8 cellular contexts compared by ENCODE assay signal in the genomic region with DNA sequence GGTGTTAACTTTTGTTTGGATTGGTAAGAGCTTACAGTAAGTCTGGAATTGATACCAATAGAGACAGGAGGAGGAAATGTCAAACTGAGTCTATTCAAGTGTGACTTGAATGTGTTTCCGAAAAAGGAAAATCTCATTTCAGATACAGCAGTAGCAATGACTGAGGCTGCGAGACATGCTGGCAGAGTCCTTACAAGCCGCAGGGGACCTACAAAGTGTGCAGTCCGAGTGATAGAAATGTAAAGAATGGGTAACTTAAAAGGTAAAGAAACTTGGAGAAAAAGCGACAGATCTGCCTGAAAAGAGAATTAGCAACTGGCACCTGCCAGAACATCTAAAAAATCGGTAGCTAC. TPM values are rescaled to one million over a fixed set of nuclear protein-coding genes. Genes with fewer than 3 reads are reported as not detected.
A peak's percentile ranks its signal among the peaks of the same experiment; 100 is the strongest.
DNase-seq lines count a peak whose midpoint lies in the region; ATAC-seq and TF ChIP-seq lines count a peak whose summit lies in the region.

No MANE protein-coding gene starts in this region.

- H3K36me3 Mint-ChIP-seq in activated CD4-positive, alpha-beta memory T cell treated with anti-CD3 and anti-CD28 coated beads for 36 hours: peaks cover 5% of the 10 kb centered on the region
- H3K36me3 Mint-ChIP-seq in progenitor cell of endocrine pancreas (ENCODE audit: insufficient read depth): peaks cover under 1% of the 10 kb centered on the region

- H3K27me3 Mint-ChIP-seq in activated CD4-positive, alpha-beta memory T cell treated with anti-CD3 and anti-CD28 coated beads for 36 hours: no peaks in the 10 kb centered on the region
- peaks cover 23% of the 10 kb centered on the region for H3K27me3 Mint-ChIP-seq in progenitor cell of endocrine pancreas

- DNase-seq in D341Med (ENCODE audit: low spot score): peak; percentile 34
- peak; percentile 27 for DNase-seq in activated CD4-positive, alpha-beta memory T cell treated with anti-CD3 and anti-CD28 coated beads for 36 hours
- DNase-seq in foreskin keratinocyte: no peak
- DNase-seq in progenitor cell of endocrine pancreas (ENCODE audit: low spot score, unreplicated experiment): no peak
- no peak for DNase-seq in mucosa of gallbladder (ENCODE audit: low spot score)
- DNase-seq in NCI-H1694 (lab: John Stamatoyannopoulos, UW): no peak

- CTCF ChIA-PET in activated CD4-positive, alpha-beta memory T cell treated with anti-CD3 and anti-CD28 coated beads for 36 hours (lab: Charles Lee): no interaction called here

- H3K27ac ChIP-seq in foreskin keratinocyte: peak overlapping the region; percentile 70

- peaks cover 25% of the 10 kb centered on the region for H3K4me1 Mint-ChIP-seq in activated CD4-positive, alpha-beta memory T cell treated with anti-CD3 and anti-CD28 coated beads for 36 hours (ENCODE audit: low read depth)
- peaks cover 12% of the 10 kb centered on the region for H3K4me1 Mint-ChIP-seq in progenitor cell of endocrine pancreas (ENCODE audit: low read depth)

- ATAC-seq in GM19463 (IDR thresholded peaks at IDR 0.05; ENCODE audit: unreplicated experiment) (peak; percentile 34), HG03520 (IDR thresholded peaks at IDR 0.05; ENCODE audit: unreplicated experiment) (peak; percentile 43), foreskin keratinocyte (peak; percentile 60)

- intact Hi-C loops in activated CD4-positive, alpha-beta memory T cell treated with anti-CD3 and anti-CD28 coated beads for 36 hours (cut with micrococcal nuclease): loop anchor here (1.0 to 10.0 kb wide), 5 partner anchors 108 to 1435 kb away; a partner anchor contains a TSS

- H3K4me1 ChIP-seq in foreskin keratinocyte: peaks cover 15% of the 10 kb centered on the region

- no peak for TF ChIP-seq CTCF in foreskin keratinocyte (conservative IDR thresholded peaks at IDR 0.05)
- no peak for TF ChIP-seq CTCF in progenitor cell of endocrine pancreas (IDR thresholded peaks at IDR 0.05; ENCODE audit: unreplicated experiment)

- POLR2A ChIA-PET in activated CD4-positive, alpha-beta memory T cell treated with anti-CD3 and anti-CD28 coated beads for 36 hours (lab: Charles Lee): interaction anchor here (1.3 kb wide), 1 partner anchor 106 kb away, joined by 4 read pairs; no protein-coding TSS in a partner anchor

- H3K4me3 Mint-ChIP-seq in activated CD4-positive, alpha-beta memory T cell treated with anti-CD3 and anti-CD28 coated beads for 36 hours: peak overlapping the region; percentile 89
- peak overlapping the region; percentile 86 for H3K4me3 Mint-ChIP-seq in progenitor cell of endocrine pancreas (ENCODE audit: low read depth)

- peak overlapping the region; percentile 77 for H3K27ac Mint-ChIP-seq in activated CD4-positive, alpha-beta memory T cell treated with anti-CD3 and anti-CD28 coated beads for 36 hours
- peak overlapping the region; percentile 84 for H3K27ac Mint-ChIP-seq in progenitor cell of endocrine pancreas

- H3K9me3 Mint-ChIP-seq in activated CD4-positive, alpha-beta memory T cell treated with anti-CD3 and anti-CD28 coated beads for 36 hours: no peaks in the 10 kb centered on the region
- peaks cover 3% of the 10 kb centered on the region for H3K9me3 Mint-ChIP-seq in progenitor cell of endocrine pancreas (ENCODE audit: low read depth)

- no peaks in the 10 kb centered on the region for H3K27me3 ChIP-seq in foreskin keratinocyte

RNA-seq across cellular contexts. Expression of a gene that starts 0.4 kb away (rescaled TPM):
- 10 to 100 TPM; 14.0 to 14.4 TPM for total RNA-seq in activated CD4-positive, alpha-beta memory T cell treated with anti-CD3 and anti-CD28 coated beads for 36 hours
- total RNA-seq in foreskin keratinocyte (10.8 and 12.1 TPM in 2 replicates), progenitor cell of endocrine pancreas (17.9 and 18.6 TPM in 2 replicates), mucosa of gallbladder (12.1 TPM)
- 4.9 and 6.4 TPM in 2 replicates for polyA plus RNA-seq in foreskin keratinocyte

Comparison
In these comparisons a context has a peak if more than half of its experiments do, and no peak if none do; other contexts are left out.
1. DNase-seq: peak in D341Med (single experiment) and activated CD4-positive, alpha-beta memory T cell treated with anti-CD3 and anti-CD28 coated beads for 36 hours (single experiment); none in foreskin keratinocyte (0 of 2), progenitor cell of endocrine pancreas (single experiment), mucosa of gallbladder (single experiment) and NCI-H1694 (single experiment).
2. Peak in every context shown above with its lines, with median percentiles within 50 percentile points of each other: ATAC-seq.